In the genomic region with DNA sequence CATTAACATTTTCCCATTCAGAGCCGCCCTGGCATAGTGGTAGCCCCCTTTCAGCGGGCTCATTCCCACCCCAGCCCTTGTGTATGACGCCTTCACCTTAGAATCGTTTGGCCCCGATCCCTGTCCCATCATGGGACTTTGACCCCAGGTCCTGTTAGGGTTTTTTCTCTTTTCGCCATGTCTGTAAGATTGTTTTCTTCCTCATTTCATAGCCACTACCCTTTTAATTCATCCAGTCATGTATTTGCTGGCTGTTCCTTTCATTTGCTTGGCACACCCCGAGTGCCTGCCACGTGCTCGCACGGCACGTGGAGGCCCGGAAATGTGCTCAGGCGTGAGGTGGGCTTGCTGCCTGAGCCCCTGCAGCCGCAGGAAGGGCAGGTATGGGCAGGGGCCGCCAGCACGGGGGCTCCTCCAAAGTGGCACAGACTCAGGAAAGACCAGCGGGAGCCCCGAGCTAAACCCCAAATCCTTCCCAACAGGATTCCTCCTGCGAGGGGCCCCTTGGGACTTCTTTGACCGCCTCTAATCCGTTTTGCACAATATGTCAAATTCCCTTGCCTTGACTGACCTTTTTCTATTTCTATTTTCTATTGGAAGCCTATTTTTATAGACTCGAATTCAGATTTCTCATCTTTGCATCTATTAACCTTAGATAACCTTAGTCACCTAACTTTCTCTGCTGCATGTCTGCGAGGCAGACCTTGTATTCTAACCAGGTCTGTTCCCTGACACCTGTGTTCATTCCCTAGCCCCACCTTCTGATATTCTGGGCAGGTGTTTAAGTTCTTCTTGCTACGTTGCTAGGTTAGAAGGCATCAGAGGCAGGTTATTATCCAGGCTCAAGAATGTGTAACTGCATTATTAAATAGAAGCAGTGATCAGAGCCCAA, we compare ENCODE assay signal across 19 cellular contexts.
DNase-seq lines count a peak whose midpoint lies in the region; ATAC-seq, FAIRE-seq and TF ChIP-seq lines count a peak whose summit lies in the region.
"Had no signal": no experiment of that assay in that cellular context is flagged by ENCODE, and none has a peak within 500 bp of the region (broad histone marks: within the 10 kb centered on the region; RNA-seq: fewer than 3 reads in every experiment).

No MANE protein-coding gene starts in this region.

- FAIRE-seq in D721Med (lab: Jason Lieb, UNC) = no peak
- FAIRE-seq: GM12891 had no signal

- ATAC-seq in HG02885 (IDR thresholded peaks at IDR 0.05; ENCODE audit: poor library complexity, unreplicated experiment) = no peak

- WGBS in esophagus muscularis mucosa = 90% methylated on average over 24 of the region's 24 CpGs

- H3K36me3 Mint-ChIP-seq in osteocyte (ENCODE audit: unreplicated experiment) = peaks cover 27% of the 10 kb centered on the region
- H3K36me3 Mint-ChIP-seq: CD4-positive, CD25-positive, alpha-beta regulatory T cell had no signal

- no peak for TF ChIP-seq EP300 in esophagus muscularis mucosa (IDR thresholded peaks at IDR 0.05)

- no peaks in the 10 kb centered on the region for H3K27me3 ChIP-seq in esophagus muscularis mucosa
- H3K27me3 ChIP-seq: BLaER1 treated with 17β-estradiol and CSF1 and Interleukin-3, amounts not matched to agents 10 nM and 100 nM had no signal

- no peak overlapping the region for H3K4me3 Mint-ChIP-seq in osteocyte (ENCODE audit: unreplicated experiment)
- H3K4me3 Mint-ChIP-seq: CD4-positive, CD25-positive, alpha-beta regulatory T cell; H9 had no signal

- no peak overlapping the region for H3K4me3 ChIP-seq in esophagus muscularis mucosa
- H3K4me3 ChIP-seq: BLaER1 treated with 17β-estradiol and CSF1 and Interleukin-3, amounts not matched to agents 10 nM and 100 nM had no signal

- intact Hi-C loops in esophagus muscularis mucosa (cut with DNase I) = no loop called here

- no peaks in the 10 kb centered on the region for H3K9me3 Mint-ChIP-seq in osteocyte (ENCODE audit: unreplicated experiment)

- peaks cover 49 to 99% (median 79%) of the 10 kb centered on the region in 4 donors for H3K36me3 ChIP-seq in esophagus muscularis mucosa
- H3K36me3 ChIP-seq: BLaER1 treated with 17β-estradiol and CSF1 and Interleukin-3, amounts not matched to agents 10 nM and 100 nM had no signal

- H3K9me3 ChIP-seq in esophagus muscularis mucosa = no peaks in the 10 kb centered on the region

- TF ChIP-seq POLR2A in esophagus muscularis mucosa (IDR thresholded peaks at IDR 0.05; ENCODE audit: low read depth) = no peak

- H3K27me3 Mint-ChIP-seq in osteocyte (ENCODE audit: unreplicated experiment) = no peaks in the 10 kb centered on the region

- DNase-seq in D721Med (ENCODE audit: insufficient read length, low spot score) (peak; percentile 41), NCI-H82 (lab: John Stamatoyannopoulos, UW) (peak; percentile 81), esophagus muscularis mucosa (ENCODE audit: extremely low spot score) (peak; percentile 72), osteocyte (ENCODE audit: extremely low spot score, unreplicated experiment) (peak; percentile 76), dedifferentiated amniotic fluid mesenchymal stem cell (ENCODE audit: extremely low spot score) (no peak), NCI-H2227 treated with DMSO at 0.1 percent for 48 hours (lab: John Stamatoyannopoulos, UW) (no peak)
- no peak for DNase-seq in activated CD8-positive, alpha-beta memory T cell treated with anti-CD3 and anti-CD28 coated beads, Interleukin-2, amount 50 U/mL, for 4 hours
- DNase-seq: 8988T; ACHN; Calu3; CD4-positive, CD25-positive, alpha-beta regulatory T cell; DMS153; DMS79 treated with DMSO at 0.1 percent for 48 hours; EL; GOT3; H9 had no signal

- TF ChIP-seq CTCF in D721Med (IDR thresholded peaks at IDR 0.05; ENCODE audit: insufficient read depth, missing control alignments) (no peak), esophagus muscularis mucosa (IDR thresholded peaks at IDR 0.05) (no peak), osteocyte (IDR thresholded peaks at IDR 0.05) (no peak)

- H3K27ac Mint-ChIP-seq in osteocyte (ENCODE audit: unreplicated experiment) = no peak overlapping the region
- H3K27ac Mint-ChIP-seq: CD4-positive, CD25-positive, alpha-beta regulatory T cell had no signal

- H3K27ac ChIP-seq in esophagus muscularis mucosa (replicated peaks in 1 of 4) = no peak overlapping the region
- H3K27ac ChIP-seq: BLaER1 treated with 17β-estradiol and CSF1 and Interleukin-3, amounts not matched to agents 10 nM and 100 nM had no signal

- H3K4me1 Mint-ChIP-seq in osteocyte (ENCODE audit: unreplicated experiment) = peaks cover 23% of the 10 kb centered on the region
- H3K4me1 Mint-ChIP-seq: CD4-positive, CD25-positive, alpha-beta regulatory T cell; H9 had no signal

- no peaks in the 10 kb centered on the region for H3K4me1 ChIP-seq in esophagus muscularis mucosa
- H3K4me1 ChIP-seq: BLaER1 treated with 17β-estradiol and CSF1 and Interleukin-3, amounts not matched to agents 10 nM and 100 nM had no signal

Comparison
In these comparisons a context has a peak if more than half of its experiments do, and no peak if none do; other contexts are left out.
1. DNase-seq: peak in D721Med (single experiment), NCI-H82 (single experiment), esophagus muscularis mucosa (single experiment) and osteocyte (single experiment); none in activated CD8-positive, alpha-beta memory T cell treated with anti-CD3 and anti-CD28 coated beads, Interleukin-2, amount 50 U/mL, for 4 hours (single experiment), dedifferentiated amniotic fluid mesenchymal stem cell (single experiment) and NCI-H2227 treated with DMSO at 0.1 percent for 48 hours (single experiment).